In genomic region chr3:69095636-69096035, GRCh38 we compare ENCODE assay signal across 1 cellular context.
A peak's percentile ranks its signal among the peaks of the same experiment; 100 is the strongest.
TF ChIP-seq lines count a peak whose summit lies in the region.

No MANE protein-coding gene starts in this region.

TF ChIP-seq in K562, 482 proteins besides CTCF, POLR2A, EP300 and RAD21 (continued from another document):
- TF ChIP-seq AFF4 (CRISPR knock-in tag; IDR thresholded peaks at IDR 0.05) (no peak), HMG20A (CRISPR knock-in tag; conservative IDR thresholded peaks at IDR 0.05) (peak; percentile 69; the same call in 1 of the 2 replicates), EZH2 (IDR thresholded peaks at IDR 0.05; ENCODE audit: borderline replicate concordance, low read depth, low read length) (no peak), NCOA4 (IDR thresholded peaks at IDR 0.05; ENCODE audit: partially characterized antibody) (no peak), MCM3 (IDR thresholded peaks at IDR 0.05) (no peak), MIER1 (IDR thresholded peaks at IDR 0.05; ENCODE audit: low read depth) (no peak), ZNF395 (CRISPR knock-in tag; IDR thresholded peaks at IDR 0.05) (no peak), ZBTB12 (CRISPR knock-in tag; IDR thresholded peaks at IDR 0.05) (no peak), WHSC1 (IDR thresholded peaks at IDR 0.05; ENCODE audit: low read length) (no peak)
